5 cellular contexts compared by ENCODE assay signal in genomic region chr16:31727553-31727952, GRCh38.
"Had no signal": no experiment of that assay in that cellular context is flagged by ENCODE, and none has a peak within 500 bp of the region (broad histone marks: within the 10 kb centered on the region; RNA-seq: fewer than 3 reads in every experiment).

No MANE protein-coding gene starts in this region.

- H3K27me3 Mint-ChIP-seq: IgD-negative memory B cell had no signal

- ATAC-seq: GM23338, HepG2 had no signal

- H3K4me1 Mint-ChIP-seq: GM23338, H9 had no signal

- DNase-seq: H9, HCEC 1CT had no signal

- H3K9me3 Mint-ChIP-seq: GM23338 had no signal

- H3K4me3 Mint-ChIP-seq: GM23338, H9 had no signal

- H3K27ac Mint-ChIP-seq: GM23338, H9, IgD-negative memory B cell had no signal
